Comparison of ENCODE assay signal across 1 cellular context in the genomic region with DNA sequence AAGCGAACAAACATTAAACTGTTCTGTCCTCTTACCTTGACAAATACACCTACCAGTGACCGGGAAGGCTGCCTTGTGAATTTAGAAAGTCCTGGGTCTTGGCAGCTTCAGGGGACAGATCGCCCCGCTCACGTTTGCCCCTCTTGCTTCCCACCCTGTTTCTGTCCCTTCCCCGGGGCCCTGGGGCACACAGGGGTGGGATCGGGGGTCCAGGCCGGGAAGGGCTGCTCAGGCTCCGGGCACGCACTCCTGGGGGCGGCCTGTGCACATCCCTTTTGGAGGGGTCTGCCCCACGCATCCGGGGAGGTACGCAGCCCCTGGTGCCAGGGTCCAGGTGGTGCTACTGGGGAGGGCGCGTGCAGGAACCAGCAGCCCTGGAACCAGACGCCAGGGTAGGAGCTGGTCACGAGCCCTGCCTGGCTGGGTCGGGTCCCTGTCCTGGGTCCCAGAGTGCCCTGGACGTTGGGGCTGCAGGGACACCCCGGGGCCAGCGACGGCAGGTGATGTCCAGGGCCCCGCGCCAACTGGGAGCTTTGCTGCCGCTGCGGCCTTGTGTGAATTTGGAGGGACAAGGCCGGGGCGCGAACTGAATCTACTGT.
TF ChIP-seq lines count a peak whose summit lies in the region.

No MANE protein-coding gene starts in this region.

TF ChIP-seq in WTC11, 78 proteins besides CTCF, POLR2A, EP300 and RAD21 (continued from another document):
- no peak for TF ChIP-seq MYBL2 (CRISPR knock-in tag; IDR thresholded peaks at IDR 0.05)
- TF ChIP-seq IRF1 (CRISPR knock-in tag; IDR thresholded peaks at IDR 0.05), result no peak
- TF ChIP-seq KAT7 (CRISPR knock-in tag; IDR thresholded peaks at IDR 0.05; ENCODE audit: borderline replicate concordance), result no peak
TF ChIP-seq in WTC11: peak in this region for 0.
